ENCODE assay signal across 16 cellular contexts in the genomic region with DNA sequence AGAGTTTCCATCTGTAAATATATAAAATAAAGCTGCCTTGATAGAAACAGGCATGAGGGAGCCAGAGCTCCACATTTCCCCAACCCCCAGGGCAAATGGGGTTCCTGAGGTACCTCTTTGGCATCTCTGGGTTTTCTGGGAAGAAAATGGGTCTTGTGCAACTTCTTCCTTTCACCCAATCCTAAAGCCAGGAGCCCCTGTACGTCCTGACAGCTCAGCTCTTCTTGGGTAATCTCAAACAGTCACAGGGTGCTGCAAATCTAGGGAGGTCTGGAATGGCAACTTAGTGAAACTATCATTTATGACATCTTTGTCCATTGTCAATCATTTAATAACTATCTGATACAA. TPM values are rescaled to one million over a fixed set of nuclear protein-coding genes. Genes with fewer than 3 reads are reported as not detected.
A peak's percentile ranks its signal among the peaks of the same experiment; 100 is the strongest.
DNase-seq lines count a peak whose midpoint lies in the region; ATAC-seq, FAIRE-seq and TF ChIP-seq lines count a peak whose summit lies in the region.
"Had no signal": no experiment of that assay in that cellular context is flagged by ENCODE, and none has a peak within 500 bp of the region (broad histone marks: within the 10 kb centered on the region; RNA-seq: fewer than 3 reads in every experiment).

No MANE protein-coding gene starts in this region.

- peak overlapping the region; percentile 42 for H3K9ac ChIP-seq in astrocyte (ENCODE audit: low read length)

- H3K27ac Mint-ChIP-seq in astrocyte (ENCODE audit: unreplicated experiment) (peak overlapping the region; percentile 55), immature natural killer cell (peak overlapping the region in 3 of 6 donors; percentile 86 to 95 (median 86))

- H3K27ac ChIP-seq in astrocyte (ENCODE audit: low read depth, low read length), result peak overlapping the region; percentile 88

- DNase-seq in AG04449 (ENCODE audit: low read depth, low spot score) (peak; percentile 87), EL (peak; percentile 93), astrocyte (ENCODE audit: low read depth) (peak; percentile 29), immature natural killer cell (no peak), SK-N-DZ (ENCODE audit: low spot score) (no peak), HPDE6-E6E7 (ENCODE audit: extremely low spot score) (no peak)
- DNase-seq in stimulated activated CD4-positive, alpha-beta T cell treated with anti-CD3 and anti-CD28 coated beads, Interleukin-2, amount 100 ng/mL, for 24 hours, result no peak
- DNase-seq: activated CD4-positive, alpha-beta T cell treated with anti-CD3 and anti-CD28 coated beads for 1 hour; activated effector memory CD4-positive, alpha-beta T cell treated with Interleukin-2 at 50 U/mL for 16 hours; cortex of kidney; head of caudate nucleus; NCI-H524 treated with DMSO at 0.1 percent for 48 hours; occipital lobe; stimulated activated CD4-positive, alpha-beta T cell treated with anti-CD3 and anti-CD28 coated beads, Interleukin-2, amount 100 ng/mL, for 48 hours; stimulated activated naive CD8-positive, alpha-beta T cell treated with anti-CD3 and anti-CD28 coated beads, Interleukin-15, amount 100 ng/mL, for 72 hours had no signal

- H3K79me2 ChIP-seq in astrocyte (ENCODE audit: insufficient read depth, low read length), result no peaks in the 10 kb centered on the region

- H3K4me3 Mint-ChIP-seq in astrocyte (ENCODE audit: unreplicated experiment), result no peak overlapping the region
- peak overlapping the region in 3 of 5 donors; percentile 47 to 81 (median 65) for H3K4me3 Mint-ChIP-seq in immature natural killer cell
- H3K4me3 Mint-ChIP-seq: stimulated activated naive CD8-positive, alpha-beta T cell treated with anti-CD3 and anti-CD28 coated beads, Interleukin-15, amount 100 ng/mL, for 72 hours had no signal

- H3K27me3 Mint-ChIP-seq in astrocyte (ENCODE audit: low read depth, unreplicated experiment) (peaks cover 3% of the 10 kb centered on the region), immature natural killer cell (ENCODE audit: low read depth in 3 of 3) (peaks cover 2 to 4% (median 2%) of the 10 kb centered on the region in 3 donors)
- H3K27me3 Mint-ChIP-seq: stimulated activated naive CD8-positive, alpha-beta T cell treated with anti-CD3 and anti-CD28 coated beads, Interleukin-15, amount 100 ng/mL, for 72 hours had no signal

- no peak for TF ChIP-seq CTCF in AG04449 (IDR thresholded peaks at IDR 0.05; ENCODE audit: insufficient read depth, low read length, missing control alignments)
- no peak for TF ChIP-seq CTCF in astrocyte (IDR thresholded peaks at IDR 0.05; ENCODE audit: insufficient read depth, low read depth, low read length)

- no peaks in the 10 kb centered on the region for H3K36me3 Mint-ChIP-seq in astrocyte (ENCODE audit: low read depth, unreplicated experiment)
- peaks cover 6 to 11% (median 7%) of the 10 kb centered on the region in 3 donors for H3K36me3 Mint-ChIP-seq in immature natural killer cell

- peak overlapping the region; percentile 62 for H3K4me2 ChIP-seq in astrocyte (ENCODE audit: low read length)

- H3K4me1 ChIP-seq in astrocyte (ENCODE audit: insufficient read depth, low read length), result peaks cover 26% of the 10 kb centered on the region

- no peaks in the 10 kb centered on the region for H3K27me3 ChIP-seq in astrocyte (ENCODE audit: insufficient read depth, low read length)

- no peak for ATAC-seq in GM19463 (IDR thresholded peaks at IDR 0.05; ENCODE audit: unreplicated experiment)

- H3K36me3 ChIP-seq in astrocyte (ENCODE audit: insufficient read depth, low read length), result no peaks in the 10 kb centered on the region

- POLR2A ChIA-PET in AG04449 (lab: Yijun Ruan, JAX), result interaction anchor here (1.0 to 3.3 kb wide), 5 partner anchors 13 to 627 kb away, joined by 3 to 9 read pairs (median 3); a partner anchor contains a TSS

- no peaks in the 10 kb centered on the region for H4K20me1 ChIP-seq in astrocyte (ENCODE audit: insufficient read depth, low read length)

- CTCF ChIA-PET in AG04449 (lab: Yijun Ruan, JAX), result interaction anchor here (1.2 to 13.7 kb wide), 15 partner anchors 11 to 505 kb away, joined by 3 to 542 read pairs (median 17); a partner anchor contains a TSS

- no peak overlapping the region for H3K4me3 ChIP-seq in AG04449 (ENCODE audit: low read depth, low read length)
- H3K4me3 ChIP-seq in astrocyte (ENCODE audit: insufficient read depth, low read depth, low read length), result no peak overlapping the region

- no peaks in the 10 kb centered on the region for H3K9me3 ChIP-seq in astrocyte (ENCODE audit: insufficient read depth, low read depth, low read length)

- no peak overlapping the region for H2AFZ ChIP-seq in astrocyte (ENCODE audit: low read depth, low read length)

- no peak for FAIRE-seq in astrocyte (lab: Jason Lieb, UNC)

- H3K4me1 Mint-ChIP-seq in astrocyte (ENCODE audit: low read depth, unreplicated experiment) (no peaks in the 10 kb centered on the region), immature natural killer cell (peaks cover 19 to 31% of the 10 kb centered on the region in 2 donors)

- no peaks in the 10 kb centered on the region for H3K9me3 Mint-ChIP-seq in astrocyte (ENCODE audit: unreplicated experiment)
- H3K9me3 Mint-ChIP-seq in immature natural killer cell, result no peaks in the 10 kb centered on the region
- H3K9me3 Mint-ChIP-seq: stimulated activated naive CD8-positive, alpha-beta T cell treated with anti-CD3 and anti-CD28 coated beads, Interleukin-15, amount 100 ng/mL, for 72 hours had no signal

RNA-seq across cellular contexts. Expression of a gene that starts 36.6 kb away (rescaled TPM):
- 377 and 447 TPM in 2 replicates for total RNA-seq in astrocyte
- polyA plus RNA-seq in immature natural killer cell, result 100 to 1,000 TPM in 1 of 3 donors, 10 to 100 TPM in 2; 79.4 to 121 (median 99.4) TPM
- polyA plus RNA-seq in SK-N-DZ (2014; cell fraction: cytosol; rRNA removed), result 16.8 and 18.2 TPM in 2 replicates
- 7.2 and 9.4 TPM in 2 replicates for polyA plus RNA-seq in SK-N-DZ (2014; cell fraction: nucleus; rRNA removed)

Comparison
In these comparisons a context has a peak if more than half of its experiments do, and no peak if none do; other contexts are left out.
1. DNase-seq: peak in AG04449 (single experiment), EL (single experiment) and astrocyte (single experiment); none in immature natural killer cell (0 of 3), stimulated activated CD4-positive, alpha-beta T cell treated with anti-CD3 and anti-CD28 coated beads, Interleukin-2, amount 100 ng/mL, for 24 hours (0 of 2), SK-N-DZ (single experiment) and HPDE6-E6E7 (single experiment).